ENCODE assay signal across 8 cellular contexts in genomic region chr9:127396253-127396807, GRCh38. TPM values are rescaled to one million over a fixed set of nuclear protein-coding genes. Genes with fewer than 3 reads are reported as not detected.
DNase-seq lines count a peak whose midpoint lies in the region; ATAC-seq and TF ChIP-seq lines count a peak whose summit lies in the region.

No MANE protein-coding gene starts in this region.

- in situ Hi-C loops in brain microvascular endothelial cell (cut with HindIII; ENCODE audit: low pct_ligation_motif_present, low sequenced_read_pairs), result no loop called here

- H3K9me3 ChIP-seq in mesodermal cell (ENCODE audit: control insufficient read depth, low read length), result no peaks in the 10 kb centered on the region

- peaks cover 74% of the 10 kb centered on the region for H3K27me3 Mint-ChIP-seq in stimulated activated naive CD8-positive, alpha-beta T cell treated with anti-CD3 and anti-CD28 coated beads, Interleukin-15, Interleukin-2, amounts not matched to agents 100 ng/mL and 50 ng/mL, for 24 hours

- peak overlapping the region; percentile 53 for H3K4me3 Mint-ChIP-seq in stimulated activated naive CD8-positive, alpha-beta T cell treated with anti-CD3 and anti-CD28 coated beads, Interleukin-15, Interleukin-2, amounts not matched to agents 100 ng/mL and 50 ng/mL, for 24 hours

- H3K4me1 ChIP-seq in mesodermal cell (ENCODE audit: control insufficient read depth, insufficient read depth, low read length, poor library complexity, severe bottlenecking), result peaks cover 5% of the 10 kb centered on the region

- no peaks in the 10 kb centered on the region for H3K9me3 Mint-ChIP-seq in stimulated activated naive CD8-positive, alpha-beta T cell treated with anti-CD3 and anti-CD28 coated beads, Interleukin-15, Interleukin-2, amounts not matched to agents 100 ng/mL and 50 ng/mL, for 24 hours

- H3K4me1 Mint-ChIP-seq in stimulated activated naive CD8-positive, alpha-beta T cell treated with anti-CD3 and anti-CD28 coated beads, Interleukin-15, Interleukin-2, amounts not matched to agents 100 ng/mL and 50 ng/mL, for 24 hours (ENCODE audit: low read depth), result peaks cover 8% of the 10 kb centered on the region

- no peak for DNase-seq in stimulated activated naive CD8-positive, alpha-beta T cell treated with anti-CD3 and anti-CD28 coated beads, Interleukin-15, Interleukin-2, amounts not matched to agents 100 U/mL and 50 U/mL, for 24 hours
- no peak for DNase-seq in brain microvascular endothelial cell
- DNase-seq in stimulated activated CD8-positive, alpha-beta memory T cell treated with anti-CD3 and anti-CD28 coated beads, Interleukin-4, amount 100 ng/mL, for 48 hours, result no peak

- TF ChIP-seq CTCF in brain microvascular endothelial cell (IDR thresholded peaks at IDR 0.05; ENCODE audit: low read depth, low read length, missing control alignments), result no peak

- H3K36me3 ChIP-seq in brain microvascular endothelial cell (replicated peaks) (no peaks in the 10 kb centered on the region), mesodermal cell (ENCODE audit: control insufficient read depth, insufficient read depth, low read length) (peaks cover 16% of the 10 kb centered on the region)

- no peak overlapping the region for H3K27ac Mint-ChIP-seq in stimulated activated naive CD8-positive, alpha-beta T cell treated with anti-CD3 and anti-CD28 coated beads, Interleukin-15, Interleukin-2, amounts not matched to agents 100 ng/mL and 50 ng/mL, for 24 hours

- H3K27ac ChIP-seq in brain microvascular endothelial cell, result no peak overlapping the region
- no peak overlapping the region for H3K27ac ChIP-seq in mesodermal cell (ENCODE audit: low read depth, low read length, severe bottlenecking)

- H3K4me3 ChIP-seq in brain microvascular endothelial cell (ENCODE audit: low read depth, low read length) (peak overlapping the region; percentile 53), mesodermal cell (ENCODE audit: extremely low read depth, insufficient read depth, low read length, poor library complexity, severe bottlenecking) (peak overlapping the region; percentile 70)

- ATAC-seq in stimulated activated naive CD8-positive, alpha-beta T cell treated with anti-CD3 and anti-CD28 coated beads, Interleukin-15, Interleukin-2, amounts not matched to agents 100 U/mL and 50 U/mL, for 24 hours, result no peak
- ATAC-seq in HG03196 (IDR thresholded peaks at IDR 0.05; ENCODE audit: unreplicated experiment), result no peak
- no peak for ATAC-seq in GM21717 (IDR thresholded peaks at IDR 0.05; ENCODE audit: unreplicated experiment)
- ATAC-seq in GM19023 (IDR thresholded peaks at IDR 0.05; ENCODE audit: unreplicated experiment), result no peak

- H3K36me3 Mint-ChIP-seq in stimulated activated naive CD8-positive, alpha-beta T cell treated with anti-CD3 and anti-CD28 coated beads, Interleukin-15, Interleukin-2, amounts not matched to agents 100 ng/mL and 50 ng/mL, for 24 hours (ENCODE audit: low read depth), result no peaks in the 10 kb centered on the region

- no peaks in the 10 kb centered on the region for H3K27me3 ChIP-seq in brain microvascular endothelial cell (replicated peaks)

- WGBS in mesodermal cell (ENCODE audit: insufficient coverage in 2 of 2), 2 experiments, result 8 to 12% methylated on average over 25 of the region's 27 CpGs

RNA-seq across cellular contexts. Expression of gene SLC2A8, which starts 0.6 kb away (rescaled TPM):
- polyA plus RNA-seq in mesodermal cell (2013, experiment 1 of 2), result 14.2 TPM
- 12.7 TPM for polyA plus RNA-seq in mesodermal cell (2013, experiment 2 of 2)

RNA-seq across cellular contexts. Expression of gene ZNF79, which starts 27.9 kb away (rescaled TPM):
- polyA plus RNA-seq in mesodermal cell (2013, experiment 1 of 2), result 6.5 TPM
- polyA plus RNA-seq in mesodermal cell (2013, experiment 2 of 2), result 6.5 TPM

RNA-seq across cellular contexts. Expression of gene RPL12, which starts 54.9 kb away (rescaled TPM):
- 1,589 TPM for polyA plus RNA-seq in mesodermal cell (2013, experiment 1 of 2)
- polyA plus RNA-seq in mesodermal cell (2013, experiment 2 of 2), result 1,467 TPM

RNA-seq across cellular contexts. Expression of gene LRSAM1, which starts 55.0 kb away (rescaled TPM):
- 20.3 TPM for polyA plus RNA-seq in mesodermal cell (2013, experiment 1 of 2)
- polyA plus RNA-seq in mesodermal cell (2013, experiment 2 of 2), result 17.1 TPM
